ENCODE assay signal across 36 cellular contexts in genomic region chr3:111517801-111518200, GRCh38. TPM values are rescaled to one million over a fixed set of nuclear protein-coding genes. Genes with fewer than 3 reads are reported as not detected.
DNase-seq lines count a peak whose midpoint lies in the region; ATAC-seq, FAIRE-seq and TF ChIP-seq lines count a peak whose summit lies in the region.
"Had no signal": no experiment of that assay in that cellular context is flagged by ENCODE, and none has a peak within 500 bp of the region (broad histone marks: within the 10 kb centered on the region; RNA-seq: fewer than 3 reads in every experiment).

No MANE protein-coding gene starts in this region.

- no peak for FAIRE-seq in GM12878 (lab: Jason Lieb, UNC)
- FAIRE-seq: A204.1, D721Med, kidney had no signal

- H3K4me1 ChIP-seq in GM12878 (ENCODE audit: control insufficient read depth, insufficient read depth, low read length): no peaks in the 10 kb centered on the region
- no peaks in the 10 kb centered on the region for H3K4me1 ChIP-seq in Peyer's patch
- H3K4me1 ChIP-seq: esophagus squamous epithelium, foreskin keratinocyte, prostate gland, SJCRH30 had no signal

- H3K4me3 Mint-ChIP-seq in nephron progenitor cell: no peak overlapping the region
- no peak overlapping the region for H3K4me3 Mint-ChIP-seq in T-helper 2 cell treated with Interferon-gamma antibody and Interleukin-4, amounts not matched to agents 5 μg/mL and 100 μg/mL, for 36 hours
- H3K4me3 Mint-ChIP-seq: CD4-positive, alpha-beta T cell; endodermal cell; HFFc6; naive thymus-derived CD4-positive, alpha-beta T cell; stimulated activated naive B cell treated with anti-CD40 and anti-IgM and Interleukin-4, amounts not matched to agents 10 μg/mL and 1 μg/mL and 100 μg/mL, for 72 hours had no signal

- RAD21 ChIA-PET in GM12878 (lab: Charles Lee; ENCODE audit: unreplicated experiment): no interaction called here

- SMC1A ChIA-PET in GM12878 (lab: Charles Lee; ENCODE audit: uncharacterized antibody, unreplicated experiment): interaction anchor here (0.9 to 1.5 kb wide), 2 partner anchors 14 to 45 kb away, joined by 3 to 7 read pairs; no protein-coding TSS in a partner anchor

- no peaks in the 10 kb centered on the region for H3K79me2 ChIP-seq in GM12878 (ENCODE audit: control insufficient read depth, insufficient read depth, low read length)

- no peaks in the 10 kb centered on the region for H3K27me3 Mint-ChIP-seq in nephron progenitor cell (ENCODE audit: low read depth, poor library complexity)
- H3K27me3 Mint-ChIP-seq in T-helper 2 cell treated with Interferon-gamma antibody and Interleukin-4, amounts not matched to agents 5 μg/mL and 100 μg/mL, for 36 hours (ENCODE audit: low read depth): peaks cover 2% of the 10 kb centered on the region
- H3K27me3 Mint-ChIP-seq: CD4-positive, alpha-beta T cell; naive thymus-derived CD4-positive, alpha-beta T cell; stimulated activated naive B cell treated with anti-CD40 and anti-IgM and Interleukin-4, amounts not matched to agents 10 μg/mL and 1 μg/mL and 100 μg/mL, for 72 hours had no signal

- no peak overlapping the region for H3K9ac ChIP-seq in GM12878 (ENCODE audit: control insufficient read depth, insufficient read depth, low read length)
- H3K9ac ChIP-seq: GM23248 had no signal

- H3K9me3 ChIP-seq in GM12878 (replicated peaks; ENCODE audit: control insufficient read depth, insufficient read depth, low read length) (no peaks in the 10 kb centered on the region), Peyer's patch (no peaks in the 10 kb centered on the region)
- H3K9me3 ChIP-seq: esophagus squamous epithelium, prostate gland, SJCRH30 had no signal

- H3K4me3 ChIP-seq in BJ (ENCODE audit: low read depth, low read length) (no peak overlapping the region), GM12878 (no peak overlapping the region), Peyer's patch (no peak overlapping the region)
- H3K4me3 ChIP-seq: esophagus squamous epithelium, GM23248, prostate gland, SJCRH30 had no signal

- no peaks in the 10 kb centered on the region for H4K20me1 ChIP-seq in GM12878 (ENCODE audit: control insufficient read depth, insufficient read depth)

- intact Hi-C loops in GM12878 (cut with micrococcal nuclease; ENCODE audit: unreplicated experiment): no loop called here

- BruUV-seq in GM12878 (replicated peaks; lab: Mats Ljungman, UMichigan): no TSS peak

- H3K9me3 Mint-ChIP-seq in nephron progenitor cell: no peaks in the 10 kb centered on the region
- no peaks in the 10 kb centered on the region for H3K9me3 Mint-ChIP-seq in T-helper 2 cell treated with Interferon-gamma antibody and Interleukin-4, amounts not matched to agents 5 μg/mL and 100 μg/mL, for 36 hours
- H3K9me3 Mint-ChIP-seq: activated naive CD4-positive, alpha-beta T cell treated with anti-CD3 and anti-CD28 coated beads, Interleukin-2, amount 50 U/mL, for 72 hours; activated T-helper 2 cell treated with anti-CD3 and anti-CD28 coated beads, Interferon-gamma antibody, Interleukin-2, Interleukin-4, amounts not matched to agents 10 μg/mL and 5 μg/mL and 100 μg/mL, durations not matched to agents 14 hours and 24 hours and 36 hours; CD4-positive, alpha-beta T cell; endodermal cell; HFFc6; naive thymus-derived CD4-positive, alpha-beta T cell; stimulated activated naive B cell treated with anti-CD40 and anti-IgM and Interleukin-4, amounts not matched to agents 10 μg/mL and 1 μg/mL and 100 μg/mL, for 72 hours had no signal

- H3K36me3 ChIP-seq in BJ (ENCODE audit: control insufficient read depth, insufficient read depth, low read length) (no peaks in the 10 kb centered on the region), GM12878 (ENCODE audit: control insufficient read depth in 2 of 2, insufficient read depth in 2 of 2, low read length in 1 of 2) (no peaks in the 10 kb centered on the region), Peyer's patch (no peaks in the 10 kb centered on the region)
- H3K36me3 ChIP-seq: esophagus squamous epithelium, prostate gland, SJCRH30 had no signal

- no peak overlapping the region for H2AFZ ChIP-seq in GM12878 (ENCODE audit: control insufficient read depth, low read depth, low read length)
- H2AFZ ChIP-seq: GM23248 had no signal

- DNase-seq in BJ (ENCODE audit: low read depth): peak; percentile 30
- DNase-seq in HuH-7 (ENCODE audit: low spot score): peak; percentile 39
- DNase-seq in GM12878 (ENCODE audit: low read depth, low spot score): no peak
- no peak for DNase-seq in nephron progenitor cell
- DNase-seq in caudate nucleus (lab: John Stamatoyannopoulos, UW): no peak
- no peak for DNase-seq in NCI-H69 (lab: John Stamatoyannopoulos, UW)
- no peak for DNase-seq in Peyer's patch
- no peak for DNase-seq in T-helper 2 cell treated with Interferon-gamma antibody and Interleukin-4, amounts not matched to agents 5 μg/mL and 100 μg/mL, for 36 hours (ENCODE audit: low spot score)
- DNase-seq: activated CD4-positive, alpha-beta T cell treated with anti-CD3 and anti-CD28 coated beads for 48 hours; activated CD8-positive, alpha-beta memory T cell treated with anti-CD3 and anti-CD28 coated beads for 24 hours; activated T-cell treated with anti-CD3 and anti-CD28 coated beads for 4 hours; anterior cingulate cortex; CD4-positive, alpha-beta T cell; cortex of kidney; endodermal cell; esophagus squamous epithelium; GM23248; head of caudate nucleus; HFFc6; KG1; kidney; MM.1S; naive thymus-derived CD4-positive, alpha-beta T cell; NCI-H1417 treated with DMSO at 0.1 percent for 48 hours; RPMI8226; SJCRH30; stimulated activated naive B cell treated with anti-CD40 and anti-IgM and Interleukin-4, amounts not matched to agents 10 μg/mL and 1 μg/mL and 100 μg/mL, for 72 hours; SW 1271; T1000 had no signal

- H3K36me3 Mint-ChIP-seq in nephron progenitor cell (ENCODE audit: low read depth): no peaks in the 10 kb centered on the region
- no peaks in the 10 kb centered on the region for H3K36me3 Mint-ChIP-seq in T-helper 2 cell treated with Interferon-gamma antibody and Interleukin-4, amounts not matched to agents 5 μg/mL and 100 μg/mL, for 36 hours (ENCODE audit: low read depth)
- H3K36me3 Mint-ChIP-seq: activated naive CD4-positive, alpha-beta T cell treated with anti-CD3 and anti-CD28 coated beads, Interleukin-2, amount 50 U/mL, for 72 hours; naive thymus-derived CD4-positive, alpha-beta T cell; stimulated activated naive B cell treated with anti-CD40 and anti-IgM and Interleukin-4, amounts not matched to agents 10 μg/mL and 1 μg/mL and 100 μg/mL, for 72 hours had no signal

- TF ChIP-seq POLR2A in GM12878 (IDR thresholded peaks at IDR 0.05; ENCODE audit: low read depth, low read length) (no peak), Peyer's patch (IDR thresholded peaks at IDR 0.05) (no peak)

- ATAC-seq in GM12878: peak; percentile 36; the same call in 2 of the 3 replicates
- ATAC-seq: activated naive CD4-positive, alpha-beta T cell treated with anti-CD3 and anti-CD28 coated beads, Interleukin-2, amount 50 U/mL, for 72 hours; foreskin keratinocyte; naive thymus-derived CD4-positive, alpha-beta T cell had no signal

- TF ChIP-seq RAD21 in GM12878 (IDR thresholded peaks at IDR 0.05; ENCODE audit: insufficient read depth, low read depth, low read length): no peak

- in situ Hi-C loops in GM12878 (cut with MboI): no loop called here

- H3K27me3 ChIP-seq in BJ (ENCODE audit: control insufficient read depth, insufficient read depth, low read length) (peaks cover 3% of the 10 kb centered on the region; the same call in 1 of the 2 replicates), GM12878 (replicated peaks in 1 of 2; ENCODE audit: control insufficient read depth in 2 of 2, insufficient read depth in 2 of 2, low read length in 1 of 2) (no peaks in the 10 kb centered on the region), Peyer's patch (no peaks in the 10 kb centered on the region)

- WGBS in GM12878 (ENCODE audit: insufficient coverage, insufficient replicate concordance, low lambda C conversion rate, missing lambda C conversion rate): 27% methylated on average over 4 of the region's 4 CpGs

- TF ChIP-seq CTCF in BJ (IDR thresholded peaks at IDR 0.05; ENCODE audit: insufficient read depth, low read depth, low read length) (no peak), GM12878 (IDR thresholded peaks at IDR 0.05 in 2 of 3, conservative IDR thresholded peaks at IDR 0.05 in 1 of 3; ENCODE audit: control insufficient read depth in 2 of 3, extremely low read depth in 1 of 3, insufficient read depth in 1 of 3, low read depth in 3 of 3, low read length in 3 of 3) (no peak), nephron progenitor cell (IDR thresholded peaks at IDR 0.05) (no peak), Peyer's patch (IDR thresholded peaks at IDR 0.05) (no peak)

- no peak for TF ChIP-seq EP300 in GM12878 (IDR thresholded peaks at IDR 0.05; ENCODE audit: borderline replicate concordance in 1 of 2, control insufficient read depth in 1 of 2, low read depth in 2 of 2, low read length in 2 of 2)

- POLR2A ChIA-PET in BJ (lab: Charles Lee) (no interaction called here), GM12878 (lab: Charles Lee) (no interaction called here)

- H3K27ac ChIP-seq in GM12878 (ENCODE audit: control insufficient read depth, insufficient read depth) (no peak overlapping the region), caudate nucleus (ENCODE audit: low read depth, low read length) (no peak overlapping the region), Peyer's patch (no peak overlapping the region)
- H3K27ac ChIP-seq: esophagus squamous epithelium, foreskin keratinocyte, GM23248, prostate gland, SJCRH30, VCaP had no signal

- CTCF ChIA-PET in BJ (lab: Yijun Ruan, JAX): no interaction called here
- CTCF ChIA-PET in GM12878 (lab: Yijun Ruan, JAX): interaction anchor here (0.7 kb wide), 1 partner anchor 1712 kb away, joined by 3 read pairs; no protein-coding TSS in a partner anchor

- H3K27ac Mint-ChIP-seq in nephron progenitor cell: peak overlapping the region; percentile 34
- no peak overlapping the region for H3K27ac Mint-ChIP-seq in T-helper 2 cell treated with Interferon-gamma antibody and Interleukin-4, amounts not matched to agents 5 μg/mL and 100 μg/mL, for 36 hours
- H3K27ac Mint-ChIP-seq: activated naive CD4-positive, alpha-beta T cell treated with anti-CD3 and anti-CD28 coated beads, Interleukin-2, amount 50 U/mL, for 72 hours; activated T-helper 2 cell treated with anti-CD3 and anti-CD28 coated beads, Interferon-gamma antibody, Interleukin-2, Interleukin-4, amounts not matched to agents 10 μg/mL and 5 μg/mL and 100 μg/mL, durations not matched to agents 14 hours and 24 hours and 36 hours; CD4-positive, alpha-beta T cell; endodermal cell; HFFc6; naive thymus-derived CD4-positive, alpha-beta T cell; stimulated activated naive B cell treated with anti-CD40 and anti-IgM and Interleukin-4, amounts not matched to agents 10 μg/mL and 1 μg/mL and 100 μg/mL, for 72 hours had no signal

- no peak overlapping the region for H3K4me2 ChIP-seq in GM12878 (ENCODE audit: control insufficient read depth, insufficient read depth)

- H3K4me1 Mint-ChIP-seq in nephron progenitor cell: peaks cover 6% of the 10 kb centered on the region
- no peaks in the 10 kb centered on the region for H3K4me1 Mint-ChIP-seq in T-helper 2 cell treated with Interferon-gamma antibody and Interleukin-4, amounts not matched to agents 5 μg/mL and 100 μg/mL, for 36 hours (ENCODE audit: low read depth)

RNA-seq across cellular contexts. Expression of gene CD96, which starts 24.2 kb away (rescaled TPM):
- polyA plus RNA-seq in BJ (2011; rRNA removed) (0.06 and 0.18 TPM in 2 replicates), GM12878 (2011; rRNA removed) (10.1 and 13.4 TPM in 2 replicates), GM12878 (2014; fragmentation: Illumina TruSeq; extraction: Trizol) (0.47 and 0.59 TPM in 2 replicates), GM12878 (2014; fragmentation: Nextera tagmentation; extraction: Ambion mirVana) (1 to 10 TPM in 1 of 2 experiments, under 1 TPM in 1; 0.47 to 1.1 TPM), GM12878 (2014; rRNA removed) (0.19 and 0.41 TPM in 2 replicates), GM12878 (2016; fragmentation: Nextera tagmentation; extraction: Ambion mirVana) (under 1 TPM; 0.13 to 0.75 TPM)
- not detected in 2 replicates for polyA minus RNA-seq in BJ (2011; rRNA and poly(A)+ RNA removed)
- total RNA-seq in GM12878 (2013; cell fraction: nucleolus; rRNA removed): 0.71 and 0.81 TPM in 2 replicates
- total RNA-seq in GM12878 (2014; rRNA removed) (0.22 and 0.34 TPM in 2 replicates), GM12878 (2014; rRNA removed; fragmentation: Illumina TruSeq; extraction: Trizol) (0.23 and 0.36 TPM in 2 replicates), GM12878 (2021) (0.45 and 0.97 TPM in 2 replicates), Peyer's patch (10 to 100 TPM in 3 of 4 donors, 1 to 10 TPM in 1; 4.3 to 15.7 (median 11.3) TPM)
- polyA plus RNA-seq in GM12878 (2011; ENCODE audit: low read depth): not detected
- 4.3 and 6.4 TPM in 2 replicates for polyA plus RNA-seq in GM12878 (2011; cell fraction: cytosol; rRNA removed)
- polyA plus RNA-seq in GM12878 (2011; cell fraction: nucleus; rRNA removed): 4.1 and 5.7 TPM in 2 replicates
- 0.29 and 0.69 TPM in 2 replicates for polyA plus RNA-seq in GM12878 (2012)
- polyA minus RNA-seq in GM12878 (2011; rRNA and poly(A)+ RNA removed): 8.7 and 12.7 TPM in 2 replicates
- 1.5 and 2.0 TPM in 2 replicates for polyA minus RNA-seq in GM12878 (2011; cell fraction: cytosol; rRNA and poly(A)+ RNA removed)
- 11.2 and 18.9 TPM in 2 replicates for polyA minus RNA-seq in GM12878 (2011; cell fraction: nucleus; rRNA and poly(A)+ RNA removed)
- total RNA-seq: endodermal cell, GM23248, HFFc6 had no signal
- polyA plus RNA-seq: GM23248 had no signal

Comparison
In these comparisons a context has a peak if more than half of its experiments do, and no peak if none do; other contexts are left out.
1. DNase-seq: peak in BJ (single experiment) and HuH-7 (single experiment); none in GM12878 (single experiment), nephron progenitor cell (single experiment), caudate nucleus (0 of 61), NCI-H69 (single experiment), Peyer's patch (0 of 3) and T-helper 2 cell treated with Interferon-gamma antibody and Interleukin-4, amounts not matched to agents 5 μg/mL and 100 μg/mL, for 36 hours (single experiment).